Comparison of ENCODE assay signal across 9 cellular contexts in the genomic region with DNA sequence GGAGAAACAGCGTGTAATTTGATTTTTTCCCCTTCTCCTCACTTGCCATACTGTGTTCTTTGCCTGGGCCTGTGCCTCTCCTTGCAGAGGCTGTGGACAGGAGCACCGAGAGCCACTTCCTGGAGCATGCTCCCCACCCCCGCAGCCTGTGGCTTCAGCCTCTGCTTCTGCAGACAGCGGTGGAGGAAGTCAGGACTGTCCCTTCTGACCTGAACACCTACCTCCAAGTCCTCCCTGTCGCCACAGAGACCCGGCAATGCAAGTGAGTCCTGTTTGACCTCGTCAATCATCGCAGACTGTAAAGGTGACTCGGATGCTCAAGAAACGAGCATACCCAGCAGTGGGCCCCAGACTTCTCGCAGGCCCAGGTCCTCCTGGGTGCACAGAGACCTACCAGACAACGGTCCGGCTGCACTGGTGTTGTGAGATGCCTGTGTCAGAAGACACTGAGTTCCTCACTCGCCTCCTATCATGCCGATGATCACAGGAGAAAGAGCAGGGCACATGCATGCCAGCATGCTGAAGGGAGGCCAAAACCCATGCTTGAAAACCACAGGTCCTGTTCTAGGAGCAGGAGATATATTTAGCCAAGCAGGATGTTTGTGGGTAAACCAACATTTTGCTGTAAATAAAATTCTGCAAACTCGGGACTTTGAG.
DNase-seq lines count a peak whose midpoint lies in the region; ATAC-seq, FAIRE-seq and TF ChIP-seq lines count a peak whose summit lies in the region.
"Had no signal": no experiment of that assay in that cellular context is flagged by ENCODE, and none has a peak within 500 bp of the region (broad histone marks: within the 10 kb centered on the region; RNA-seq: fewer than 3 reads in every experiment).

No MANE protein-coding gene starts in this region.

- WGBS in GM12878 (ENCODE audit: insufficient coverage, insufficient replicate concordance, low lambda C conversion rate, missing lambda C conversion rate) = 6% methylated on average over 16 of the region's 16 CpGs

- H3K36me3 Mint-ChIP-seq in HFFc6 (ENCODE audit: low read depth) (no peaks in the 10 kb centered on the region), mesothelial cell of epicardium (no peaks in the 10 kb centered on the region)

- no peaks in the 10 kb centered on the region for H3K79me2 ChIP-seq in GM12878 (ENCODE audit: control insufficient read depth, insufficient read depth, low read length)

- no peak for TF ChIP-seq POLR2A in GM12878 (IDR thresholded peaks at IDR 0.05; ENCODE audit: low read depth, low read length)

- in situ Hi-C loops in GM12878 (cut with MboI) = no loop called here

- H3K27ac Mint-ChIP-seq in HFFc6 = peak overlapping the region; percentile 89
- peak overlapping the region; percentile 8 for H3K27ac Mint-ChIP-seq in mesothelial cell of epicardium

- H3K4me3 Mint-ChIP-seq in HFFc6 (peak overlapping the region; percentile 35), mesothelial cell of epicardium (no peak overlapping the region)

- no peak overlapping the region for H3K4me3 ChIP-seq in GM12878

- H3K9me3 Mint-ChIP-seq in HFFc6 (no peaks in the 10 kb centered on the region), mesothelial cell of epicardium (no peaks in the 10 kb centered on the region)

- peak; percentile 69 for ATAC-seq in GM12878

- RAD21 ChIA-PET in GM12878 (lab: Charles Lee; ENCODE audit: unreplicated experiment) = no interaction called here

- BruUV-seq in GM12878 (replicated peaks; lab: Mats Ljungman, UMichigan) = no TSS peak

- peak overlapping the region; percentile 42 for H2AFZ ChIP-seq in GM12878 (ENCODE audit: control insufficient read depth, low read depth, low read length)

- TF ChIP-seq CTCF in HFFc6 (IDR thresholded peaks at IDR 0.05) (no peak), GM12878 (IDR thresholded peaks at IDR 0.05 in 2 of 3, conservative IDR thresholded peaks at IDR 0.05 in 1 of 3; ENCODE audit: control insufficient read depth in 2 of 3, extremely low read depth in 1 of 3, insufficient read depth in 1 of 3, low read depth in 3 of 3, low read length in 3 of 3) (no peak), mesothelial cell of epicardium (IDR thresholded peaks at IDR 0.05; ENCODE audit: unreplicated experiment) (no peak)

- TF ChIP-seq EP300 in GM12878 (IDR thresholded peaks at IDR 0.05; ENCODE audit: borderline replicate concordance in 1 of 2, control insufficient read depth in 1 of 2, low read depth in 2 of 2, low read length in 2 of 2) = no peak

- DNase-seq in DMS53 (lab: John Stamatoyannopoulos, UW) (peak; percentile 16), DMS53 treated with DMSO at 0.1 percent for 48 hours (lab: John Stamatoyannopoulos, UW; ENCODE audit: unreplicated experiment) (no peak), HFFc6 (peak; percentile 13), NOMO-1 (lab: John Stamatoyannopoulos, UW; ENCODE audit: unreplicated experiment in 2 of 2) (peak; percentile 21 to 24), GM12878 (ENCODE audit: low read depth, low spot score) (peak; percentile 21), mesothelial cell of epicardium (ENCODE audit: low spot score in 2 of 2, unreplicated experiment in 2 of 2) (no peak), NCI-H345 treated with DMSO at 0.1 percent for 48 hours (lab: John Stamatoyannopoulos, UW; ENCODE audit: unreplicated experiment) (no peak), cerebellar cortex (ENCODE audit: low spot score) (no peak)

- H4K20me1 ChIP-seq in GM12878 (ENCODE audit: control insufficient read depth, insufficient read depth) = no peaks in the 10 kb centered on the region

- peaks cover 27% of the 10 kb centered on the region for H3K4me1 ChIP-seq in GM12878 (ENCODE audit: control insufficient read depth, insufficient read depth, low read length)

- no peaks in the 10 kb centered on the region; the same call in 1 of the 2 replicates for H3K27me3 Mint-ChIP-seq in HFFc6 (ENCODE audit: insufficient read depth)
- no peaks in the 10 kb centered on the region for H3K27me3 Mint-ChIP-seq in mesothelial cell of epicardium (ENCODE audit: low read depth)

- peaks cover 1 to 6% of the 10 kb centered on the region in 2 experiments; a peak in 2 of 4 replicates for H3K27me3 ChIP-seq in GM12878 (replicated peaks in 1 of 2; ENCODE audit: control insufficient read depth in 2 of 2, insufficient read depth in 2 of 2, low read length in 1 of 2)

- H3K4me1 Mint-ChIP-seq in HFFc6 (ENCODE audit: low read depth) (peaks cover 64% of the 10 kb centered on the region), mesothelial cell of epicardium (peaks cover 40% of the 10 kb centered on the region)

- SMC1A ChIA-PET in GM12878 (lab: Charles Lee; ENCODE audit: uncharacterized antibody, unreplicated experiment) = interaction anchor here (1.5 to 1.8 kb wide), 2 partner anchors 12 to 257 kb away, joined by 3 to 9 read pairs; no protein-coding TSS in a partner anchor

- 0 out of 2 replicates have a peak, but pooled peaks have one; percentile 0 for TF ChIP-seq RAD21 in GM12878 (IDR thresholded peaks at IDR 0.05; ENCODE audit: insufficient read depth, low read depth, low read length)

- no peaks in the 10 kb centered on the region for H3K36me3 ChIP-seq in GM12878 (ENCODE audit: control insufficient read depth in 2 of 2, insufficient read depth in 2 of 2, low read length in 1 of 2)

- peak; percentile 82 for FAIRE-seq in GM12878 (lab: Jason Lieb, UNC)
- FAIRE-seq: A204.1 had no signal

- POLR2A ChIA-PET in GM12878 (lab: Charles Lee) = no interaction called here

- peak overlapping the region; percentile 65 for H3K4me2 ChIP-seq in GM12878 (ENCODE audit: control insufficient read depth, insufficient read depth)

- CTCF ChIA-PET in GM12878 (lab: Yijun Ruan, JAX) = interaction anchor here (2.3 kb wide), 1 partner anchor 73 kb away, joined by 6 read pairs; no protein-coding TSS in a partner anchor

- no peak overlapping the region; the same call in 1 of the 2 replicates for H3K9ac ChIP-seq in GM12878 (ENCODE audit: control insufficient read depth, insufficient read depth, low read length)

- no peak overlapping the region for H3K27ac ChIP-seq in GM12878 (ENCODE audit: control insufficient read depth, insufficient read depth)

- no peaks in the 10 kb centered on the region for H3K9me3 ChIP-seq in GM12878 (replicated peaks; ENCODE audit: control insufficient read depth, insufficient read depth, low read length)

- intact Hi-C loops in GM12878 (cut with micrococcal nuclease; ENCODE audit: unreplicated experiment) = no loop called here

TF ChIP-seq in GM12878, 131 proteins besides CTCF, POLR2A, EP300 and RAD21:
- TF ChIP-seq CHD2 (IDR thresholded peaks at IDR 0.05; ENCODE audit: borderline replicate concordance, low read depth, low read length) (peak; percentile 50; the same call in 1 of the 2 replicates), MEF2A (IDR thresholded peaks at IDR 0.05; ENCODE audit: insufficient read depth, low read depth, low read length) (0 out of 2 replicates have a peak, but pooled peaks have one; percentile 38), MYB (IDR thresholded peaks at IDR 0.05; ENCODE audit: borderline replicate concordance, low read depth, low read length) (no peak), EED (IDR thresholded peaks at IDR 0.05; ENCODE audit: low read depth) (peak; percentile 53; the same call in 1 of the 2 replicates), IKZF1 (conservative IDR thresholded peaks at IDR 0.05) (0 out of 2 replicates have a peak, but pooled peaks have one; percentile 21), RUNX3 (IDR thresholded peaks at IDR 0.05; ENCODE audit: low read length) (peak; percentile 74), TARDBP (IDR thresholded peaks at IDR 0.05; ENCODE audit: borderline replicate concordance) (0 out of 2 replicates have a peak, but pooled peaks have one; percentile 42)
- TF ChIP-seq, protein P1, sequence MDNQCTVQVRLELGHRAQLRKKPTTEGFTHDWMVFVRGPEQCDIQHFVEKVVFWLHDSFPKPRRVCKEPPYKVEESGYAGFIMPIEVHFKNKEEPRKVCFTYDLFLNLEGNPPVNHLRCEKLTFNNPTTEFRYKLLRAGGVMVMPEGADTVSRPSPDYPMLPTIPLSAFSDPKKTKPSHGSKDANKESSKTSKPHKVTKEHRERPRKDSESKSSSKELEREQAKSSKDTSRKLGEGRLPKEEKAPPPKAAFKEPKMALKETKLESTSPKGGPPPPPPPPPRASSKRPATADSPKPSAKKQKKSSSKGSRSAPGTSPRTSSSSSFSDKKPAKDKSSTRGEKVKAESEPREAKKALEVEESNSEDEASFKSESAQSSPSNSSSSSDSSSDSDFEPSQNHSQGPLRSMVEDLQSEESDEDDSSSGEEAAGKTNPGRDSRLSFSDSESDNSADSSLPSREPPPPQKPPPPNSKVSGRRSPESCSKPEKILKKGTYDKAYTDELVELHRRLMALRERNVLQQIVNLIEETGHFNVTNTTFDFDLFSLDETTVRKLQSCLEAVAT (IDR thresholded peaks at IDR 0.05) = no peak

Comparison
In these comparisons a context has a peak if more than half of its experiments do, and no peak if none do; other contexts are left out.
1. DNase-seq: peak in DMS53 (single experiment), HFFc6 (single experiment), NOMO-1 (2 of 2) and GM12878 (single experiment); none in DMS53 treated with DMSO at 0.1 percent for 48 hours (single experiment), mesothelial cell of epicardium (0 of 2), NCI-H345 treated with DMSO at 0.1 percent for 48 hours (single experiment) and cerebellar cortex (single experiment).